25 cellular contexts compared by ENCODE assay signal in the genomic region with DNA sequence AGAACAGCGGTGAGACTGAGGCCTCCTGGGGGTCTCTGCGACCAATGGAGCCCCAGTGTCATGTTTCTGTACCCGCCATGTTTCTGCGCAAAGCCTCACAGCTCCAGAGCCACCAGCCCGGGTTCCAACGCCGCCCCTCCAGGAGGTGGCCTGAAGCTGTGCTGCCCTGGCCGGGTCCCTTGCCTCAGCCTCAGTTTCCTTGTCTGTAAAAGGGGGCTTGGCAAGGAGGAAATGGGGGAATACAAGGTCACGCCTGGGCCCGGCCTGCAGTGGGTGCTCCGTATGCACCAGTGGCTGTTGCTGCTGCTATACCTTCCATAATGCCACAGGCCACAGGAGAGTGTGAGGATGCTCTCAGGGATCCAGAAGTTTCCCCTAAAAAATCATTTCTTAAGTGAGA.
"Had no signal": no experiment of that assay in that cellular context is flagged by ENCODE, and none has a peak within 500 bp of the region (broad histone marks: within the 10 kb centered on the region; RNA-seq: fewer than 3 reads in every experiment).

No MANE protein-coding gene starts in this region.

- ATAC-seq: naive thymus-derived CD8-positive, alpha-beta T cell; natural killer cell treated with Interleukin-12 subunit alpha and Interleukin-12 subunit beta and Interleukin-15 and Interleukin-18, amount 100 ng/mL, for 72 hours; psoas muscle; right cardiac atrium; right lobe of liver; stimulated activated effector memory CD8-positive, alpha-beta T cell treated with anti-CD3 and anti-CD28 coated beads, Interleukin-12 subunit alpha, Interleukin-12 subunit beta, amount 100 ng/mL, for 72 hours; stimulated activated naive B cell treated with anti-CD40 and anti-IgM and Interleukin-4, amounts not matched to agents 10 μg/mL and 1 μg/mL and 100 μg/mL, for 72 hours had no signal

- H3K27me3 ChIP-seq: ovary, right lobe of liver, sigmoid colon, stomach, thyroid gland, tibial nerve, upper lobe of left lung, vagina had no signal

- DNase-seq: naive thymus-derived CD8-positive, alpha-beta T cell; nephron progenitor cell; occipital lobe; ovary; right lobe of liver; sigmoid colon; small intestine; stimulated activated CD4-positive, alpha-beta T cell treated with anti-CD3 and anti-CD28 coated beads, Interleukin-15, amount 100 ng/mL, for 24 hours; stimulated activated CD4-positive, alpha-beta T cell treated with anti-CD3 and anti-CD28 coated beads, Interleukin-2, amount 100 ng/mL, for 24 hours; stimulated activated CD4-positive, alpha-beta T cell treated with anti-CD3 and anti-CD28 coated beads, Interleukin-2, amount 100 ng/mL, for 48 hours; stimulated activated CD4-positive, alpha-beta T cell treated with anti-CD3 and anti-CD28 coated beads, Interleukin-4, amount 100 ng/mL, for 24 hours; stimulated activated naive B cell treated with anti-CD40 and anti-IgM and Interleukin-4, amounts not matched to agents 10 μg/mL and 1 μg/mL and 100 μg/mL, for 72 hours; stimulated activated naive CD4-positive, alpha-beta T cell treated with Interleukin-2 at 50 U/mL for 16 hours; stomach; thyroid gland; trophoblast cell; upper lobe of left lung had no signal

- H3K27ac ChIP-seq: ovary, parathyroid adenoma, psoas muscle, right lobe of liver, sigmoid colon, stomach, thoracic aorta, thyroid gland, tibial nerve, upper lobe of left lung, vagina had no signal

- H3K4me1 ChIP-seq: parathyroid adenoma, psoas muscle, right lobe of liver, sigmoid colon, stomach, upper lobe of left lung, vagina had no signal

- H3K4me3 ChIP-seq: ovary, psoas muscle, right lobe of liver, sigmoid colon, stomach, thoracic aorta, thyroid gland, tibial nerve, upper lobe of left lung, vagina had no signal

- H3K9me3 ChIP-seq: ovary, psoas muscle, right lobe of liver, thoracic aorta, thyroid gland, vagina had no signal

- H3K36me3 ChIP-seq: ovary, right lobe of liver, sigmoid colon, thoracic aorta, thyroid gland, upper lobe of left lung, vagina had no signal
